23 cellular contexts compared by ENCODE assay signal in genomic region chr1:187718527-187718926, GRCh38.
"Had no signal": no experiment of that assay in that cellular context is flagged by ENCODE, and none has a peak within 500 bp of the region (broad histone marks: within the 10 kb centered on the region; RNA-seq: fewer than 3 reads in every experiment).

No MANE protein-coding gene starts in this region.

- ATAC-seq: mucosa of descending colon; naive thymus-derived CD4-positive, alpha-beta T cell; natural killer cell treated with Interleukin-12 subunit alpha and Interleukin-12 subunit beta and Interleukin-15 and Interleukin-18, amount 100 ng/mL, for 72 hours; right cardiac atrium; stimulated activated effector memory CD8-positive, alpha-beta T cell treated with anti-CD3 and anti-CD28 coated beads, Interleukin-12 subunit alpha, Interleukin-12 subunit beta, amount 100 ng/mL, for 72 hours; upper lobe of right lung had no signal

- H3K79me2 ChIP-seq: hepatocyte had no signal

- DNase-seq: islet precursor cell; left ventricle myocardium inferior; midbrain; mucosa of descending colon; naive thymus-derived CD4-positive, alpha-beta T cell; ovary; posterior cingulate gyrus; retina; right cardiac atrium; sigmoid colon; small intestine; spleen; stimulated activated CD4-positive, alpha-beta T cell treated with anti-CD3 and anti-CD28 coated beads, Interleukin-4, amount 100 ng/mL, for 24 hours; stimulated activated naive CD4-positive, alpha-beta T cell; tibial artery; upper lobe of right lung had no signal

- H3K4me1 ChIP-seq: left ventricle myocardium inferior, prostate gland, sigmoid colon, spleen, suprapubic skin, tibial artery, upper lobe of right lung had no signal

- H3K9me3 ChIP-seq: ovary, prostate gland, sigmoid colon, suprapubic skin, thoracic aorta, tibial artery, upper lobe of right lung had no signal

- H3K4me3 ChIP-seq: hepatocyte, left ventricle myocardium inferior, mucosa of descending colon, ovary, prostate gland, sigmoid colon, spleen, suprapubic skin, thoracic aorta, tibial artery, upper lobe of right lung had no signal

- H3K27me3 ChIP-seq: hepatocyte, ovary, sigmoid colon, spleen, suprapubic skin, tibial artery, upper lobe of right lung had no signal

- H3K36me3 ChIP-seq: left ventricle myocardium inferior, ovary, prostate gland, sigmoid colon, spleen, suprapubic skin, thoracic aorta, tibial artery, upper lobe of right lung had no signal

- FAIRE-seq: small intestine, urothelium cell line had no signal

- H3K4me2 ChIP-seq: hepatocyte had no signal

- H3K27ac ChIP-seq: hepatocyte, left ventricle myocardium inferior, ovary, prostate gland, sigmoid colon, spleen, suprapubic skin, thoracic aorta, tibial artery, upper lobe of right lung had no signal

- H2AFZ ChIP-seq: hepatocyte had no signal
